Comparison of ENCODE assay signal across 7 cellular contexts in genomic region chr3:58051658-58052261, GRCh38. TPM values are rescaled to one million over a fixed set of nuclear protein-coding genes. Genes with fewer than 3 reads are reported as not detected.
DNase-seq lines count a peak whose midpoint lies in the region; ATAC-seq and TF ChIP-seq lines count a peak whose summit lies in the region.
"Not testable (repeated sequence)": the region's sequence is repeated elsewhere in the genome, so short reads cannot be mapped to it uniquely, and the experiment has no call there.

No MANE protein-coding gene starts in this region.

- H2BK120ac ChIP-seq in mesendoderm (ENCODE audit: low read depth, low read length): not testable (repeated sequence)

- POLR2A ChIA-PET in HEK293 (lab: Yijun Ruan, JAX): interaction anchor here (1.0 kb wide), 1 partner anchor 11 kb away, joined by 3 read pairs; no protein-coding TSS in a partner anchor

- peaks cover 13% of the 10 kb centered on the region for H3K4me1 ChIP-seq in HEK293 (ENCODE audit: control insufficient read depth, insufficient read depth, low read length)
- peaks cover 27% of the 10 kb centered on the region for H3K4me1 ChIP-seq in SJCRH30
- peaks cover 75% of the 10 kb centered on the region for H3K4me1 ChIP-seq in mammary epithelial cell (ENCODE audit: insufficient read depth, low read length)
- peaks cover 0 to 65% (median 46%) of the 10 kb centered on the region in 12 donors for H3K4me1 ChIP-seq in heart left ventricle
- H3K4me1 ChIP-seq in mesendoderm (ENCODE audit: control insufficient read depth, low read depth, low read length): peaks cover 15% of the 10 kb centered on the region
- H3K4me1 ChIP-seq in subcutaneous abdominal adipose tissue (ENCODE audit: control insufficient read depth in 5 of 5, insufficient read depth in 5 of 5, low read length in 5 of 5): peaks cover 4 to 54% (median 40%) of the 10 kb centered on the region in 5 donors

- in situ Hi-C loops in mammary epithelial cell (cut with MboI; ENCODE audit: low sequenced_read_pairs in 2 of 2): not testable (repeated sequence)

- not testable (repeated sequence) for H2BK5ac ChIP-seq in mesendoderm (ENCODE audit: low read length)

- not testable (repeated sequence) for H3K27ac ChIP-seq in HEK293 (ENCODE audit: extremely low read depth, low read depth, low read length); mesendoderm (ENCODE audit: low read depth, low read length)
- H3K27ac ChIP-seq in SJCRH30: peak overlapping the region; percentile 55
- peak overlapping the region; percentile 89 for H3K27ac ChIP-seq in mammary epithelial cell (ENCODE audit: insufficient read depth, low read depth, low read length)
- H3K27ac ChIP-seq in heart left ventricle: peak overlapping the region in 11 of 12 donors; percentile 14 to 82 (median 68)
- H3K27ac ChIP-seq in subcutaneous abdominal adipose tissue (ENCODE audit: low read depth, low read length): peak overlapping the region; percentile 71

- not testable (repeated sequence) for H3K23ac ChIP-seq in mesendoderm (ENCODE audit: low read length)

- H3K9ac ChIP-seq in mammary epithelial cell (ENCODE audit: insufficient read depth, low read length): peak overlapping the region; percentile 60
- not testable (repeated sequence) for H3K9ac ChIP-seq in mesendoderm (ENCODE audit: low read length); subcutaneous abdominal adipose tissue (ENCODE audit: low read length in 5 of 5)

- H3K36me3 ChIP-seq in HEK293 (ENCODE audit: control insufficient read depth in 2 of 2, insufficient read depth in 1 of 2, low read length in 2 of 2); SJCRH30; mammary epithelial cell (ENCODE audit: insufficient read depth, low read length); heart left ventricle; mesendoderm (ENCODE audit: control insufficient read depth, insufficient read depth, low read length); subcutaneous abdominal adipose tissue (ENCODE audit: control insufficient read depth in 5 of 5, insufficient read depth in 5 of 5, low read length in 5 of 5): not testable (repeated sequence)

- not testable (repeated sequence) for H3K9me3 ChIP-seq in HEK293 (ENCODE audit: control insufficient read depth, insufficient read depth, low read depth, low read length); SJCRH30 (replicated peaks); mammary epithelial cell (replicated peaks; ENCODE audit: insufficient read depth, low read length); heart left ventricle; subcutaneous abdominal adipose tissue (ENCODE audit: control insufficient read depth in 5 of 5, low read length in 5 of 5)

- CTCF ChIA-PET in HEK293 (lab: Yijun Ruan, JAX); mammary epithelial cell (lab: Charles Lee; ENCODE audit: low non-redundant PET): not testable (repeated sequence)

- H4K5ac ChIP-seq in mesendoderm (ENCODE audit: low read length): not testable (repeated sequence)

- H3K4ac ChIP-seq in mesendoderm (ENCODE audit: low read depth, low read length): not testable (repeated sequence)

- not testable (repeated sequence) for DNase-seq in SJCRH30; mammary epithelial cell; heart left ventricle; mesendoderm; progenitor cell of endocrine pancreas (ENCODE audit: low spot score, unreplicated experiment)

- H3K79me2 ChIP-seq in mammary epithelial cell (ENCODE audit: insufficient read depth, low read length) (peaks cover 100% of the 10 kb centered on the region), mesendoderm (ENCODE audit: control insufficient read depth, insufficient read depth, low read length) (peaks cover 44% of the 10 kb centered on the region)

- TF ChIP-seq POLR2A in heart left ventricle (IDR thresholded peaks at IDR 0.05): not testable (repeated sequence)

- H3K4me3 Mint-ChIP-seq in progenitor cell of endocrine pancreas (ENCODE audit: low read depth): not testable (repeated sequence)

- H3K27ac Mint-ChIP-seq in progenitor cell of endocrine pancreas: peak overlapping the region; percentile 90

- H4K8ac ChIP-seq in mesendoderm (ENCODE audit: low read depth, low read length): not testable (repeated sequence)

- not testable (repeated sequence) for TF ChIP-seq CTCF in HEK293 (tag by site-specific recombination; IDR thresholded peaks at IDR 0.05); mammary epithelial cell (conservative IDR thresholded peaks at IDR 0.05 in 1 of 2, IDR thresholded peaks at IDR 0.05 in 1 of 2; ENCODE audit: extremely low read depth in 1 of 2, insufficient read depth in 1 of 2, low read depth in 1 of 2, low read length in 2 of 2); heart left ventricle (IDR thresholded peaks at IDR 0.05); progenitor cell of endocrine pancreas (IDR thresholded peaks at IDR 0.05; ENCODE audit: unreplicated experiment)

- BruUV-seq in mammary epithelial cell (replicated peaks; lab: Mats Ljungman, UMichigan): TSS peak; percentile 0

- peak overlapping the region; percentile 29 for H3K18ac ChIP-seq in mesendoderm (ENCODE audit: low read length)

- not testable (repeated sequence) for H3K9me3 Mint-ChIP-seq in progenitor cell of endocrine pancreas (ENCODE audit: low read depth)

- peaks cover 45% of the 10 kb centered on the region for H3K4me1 Mint-ChIP-seq in progenitor cell of endocrine pancreas (ENCODE audit: low read depth)

- H3K79me1 ChIP-seq in mesendoderm (ENCODE audit: low read length): peaks cover 21% of the 10 kb centered on the region

- intact Hi-C loops in mammary epithelial cell (cut with micrococcal nuclease) (loop anchor here (1.0 kb wide), 1 partner anchor 46 kb away; no protein-coding TSS in a partner anchor), heart left ventricle (cut with DNase I) (loop anchor here in 2 of 10 donors (5.0 kb wide), 2 partner anchors 39 to 44 kb away; partner anchors contain the start of gene FLNB (in 1 of the 2))

- 64% methylated on average over 13 of the region's 15 CpGs for WGBS in mammary epithelial cell (ENCODE audit: low coverage, missing lambda C conversion rate)
- WGBS in heart left ventricle, 4 donors: 85 to 91% (median 89%) methylated on average over 15 of the region's 15 CpGs
- no CpG with 5 or more reads among the region's 15 CpGs for WGBS in mesendoderm (ENCODE audit: extremely low coverage, insufficient coverage, low lambda C conversion rate)

- not testable (repeated sequence) for H3K27me3 Mint-ChIP-seq in progenitor cell of endocrine pancreas

- dilution Hi-C loops in mammary epithelial cell (cut with HindIII; ENCODE audit: low sequenced_read_pairs): not testable (repeated sequence)

- peak overlapping the region; percentile 70 for H3K4me2 ChIP-seq in mammary epithelial cell (ENCODE audit: insufficient read depth, low read depth, low read length)
- H3K4me2 ChIP-seq in mesendoderm (ENCODE audit: low read length): not testable (repeated sequence)

- not testable (repeated sequence) for H4K20me1 ChIP-seq in mammary epithelial cell (ENCODE audit: insufficient read depth, low read length)

- ATAC-seq in heart left ventricle: not testable (repeated sequence)

- not testable (repeated sequence) for H2AFZ ChIP-seq in mammary epithelial cell (ENCODE audit: low read depth, low read length)

- H3K4me3 ChIP-seq in HEK293 (ENCODE audit: low read depth, low read length); SJCRH30; heart left ventricle; mesendoderm (ENCODE audit: low read length); subcutaneous abdominal adipose tissue (ENCODE audit: low read depth in 1 of 5, low read length in 5 of 5): not testable (repeated sequence)
- peak overlapping the region in 2 of 3 experiments; percentile 3 to 5 for H3K4me3 ChIP-seq in mammary epithelial cell (replicated peaks in 1 of 3; ENCODE audit: insufficient read depth in 1 of 3, low read depth in 2 of 3, low read length in 3 of 3)

- H3K27me3 ChIP-seq in SJCRH30; mammary epithelial cell (ENCODE audit: insufficient read depth, low read length); heart left ventricle; mesendoderm (ENCODE audit: insufficient read depth, low read length, poor library complexity); subcutaneous abdominal adipose tissue (ENCODE audit: control insufficient read depth in 5 of 5, insufficient read depth in 4 of 5, low read length in 5 of 5): not testable (repeated sequence)

- not testable (repeated sequence) for H2BK15ac ChIP-seq in mesendoderm (replicated peaks; ENCODE audit: low read depth)

- H2AK5ac ChIP-seq in mesendoderm (ENCODE audit: low read length): not testable (repeated sequence)

- H3K36me3 Mint-ChIP-seq in progenitor cell of endocrine pancreas (ENCODE audit: insufficient read depth): not testable (repeated sequence)

- not testable (repeated sequence) for H3K56ac ChIP-seq in mesendoderm (ENCODE audit: low read length)

TF ChIP-seq in HEK293, 187 proteins besides CTCF, POLR2A, EP300 and RAD21:
- TF ChIP-seq KLF1 (tag by site-specific recombination; IDR thresholded peaks at IDR 0.05) (peak; percentile 18; the same call in 1 of the 2 replicates), ZNF548 (tag by site-specific recombination; IDR thresholded peaks at IDR 0.05) (0 out of 2 replicates have a peak, but pooled peaks have one; percentile 19)

RNA-seq across cellular contexts. Expression of gene FLNB, which starts 43.5 kb away (rescaled TPM):
- total RNA-seq in SJCRH30 (2014; rRNA removed; shearing (Covaris generic)): 22.5 and 24.1 TPM in 2 replicates
- total RNA-seq in mammary epithelial cell (1,000 to 10,000 TPM in 1 of 2 donors, 100 to 1,000 TPM in 1; 930 to 1,038 TPM), heart left ventricle (10 to 100 TPM; 30.5 to 75.6 (median 40.6) TPM), progenitor cell of endocrine pancreas (103 and 112 TPM in 2 replicates)
- polyA plus RNA-seq in mammary epithelial cell (415 TPM), heart left ventricle (10 to 100 TPM; 31.9 to 38.7 TPM)
- polyA minus RNA-seq in mammary epithelial cell: 1,694 TPM
- 26.8 TPM for polyA plus RNA-seq in mesendoderm (2013, experiment 1 of 2)
- 26.5 TPM for polyA plus RNA-seq in mesendoderm (2013, experiment 2 of 2)
